In genomic region chr6:160500639-160501038, GRCh38 we compare ENCODE assay signal across 1 cellular context.
TF ChIP-seq lines count a peak whose summit lies in the region.

No MANE protein-coding gene starts in this region.

TF ChIP-seq in GM12878, 131 proteins besides CTCF, POLR2A, EP300 and RAD21:
- TF ChIP-seq RELA (IDR thresholded peaks at IDR 0.05; ENCODE audit: borderline replicate concordance, partially characterized antibody): no peak
- TF ChIP-seq ATF3 (IDR thresholded peaks at IDR 0.05; ENCODE audit: borderline replicate concordance, extremely low read depth, low read depth, low read length): no peak
- no peak for TF ChIP-seq BCLAF1 (IDR thresholded peaks at IDR 0.05)
- TF ChIP-seq CREB1 (IDR thresholded peaks at IDR 0.05; ENCODE audit: low read depth): 0 out of 2 replicates have a peak, but pooled peaks have one; percentile 36
